Comparison of ENCODE assay signal across 17 cellular contexts in the genomic region with DNA sequence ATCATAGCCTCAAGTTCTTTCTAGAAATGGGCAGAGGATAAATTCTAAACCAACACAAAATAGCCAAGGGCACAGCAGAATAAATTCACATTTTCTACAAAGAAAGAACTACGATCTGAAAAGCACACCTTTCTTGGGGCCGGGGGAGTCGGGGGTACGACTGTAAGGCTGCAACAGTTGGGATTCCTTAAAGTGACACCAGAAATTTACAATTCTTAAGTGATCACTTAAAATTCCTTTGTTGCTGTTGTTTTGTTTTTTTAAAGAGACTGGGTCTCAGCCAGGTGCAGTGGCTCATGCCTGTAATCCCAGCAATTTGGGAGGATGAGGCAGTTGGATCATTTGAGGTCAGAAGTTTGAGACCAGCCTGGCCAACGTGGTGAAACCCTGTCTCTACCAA.
DNase-seq lines count a peak whose midpoint lies in the region; ATAC-seq and TF ChIP-seq lines count a peak whose summit lies in the region.
"Had no signal": no experiment of that assay in that cellular context is flagged by ENCODE, and none has a peak within 500 bp of the region (broad histone marks: within the 10 kb centered on the region; RNA-seq: fewer than 3 reads in every experiment).

No MANE protein-coding gene starts in this region.

- no peak overlapping the region for H3K4me3 ChIP-seq in HUES64 (ENCODE audit: low read length)
- no peak overlapping the region for H3K4me3 ChIP-seq in endodermal cell (ENCODE audit: low read length)
- H3K4me3 ChIP-seq: A549 had no signal

- H3K27me3 Mint-ChIP-seq in endodermal cell (ENCODE audit: insufficient read depth): no peaks in the 10 kb centered on the region
- H3K27me3 Mint-ChIP-seq: CD4-positive, alpha-beta T cell had no signal

- peaks cover 2% of the 10 kb centered on the region for H3K4me1 Mint-ChIP-seq in endodermal cell

- H3K27ac Mint-ChIP-seq in endodermal cell: peak overlapping the region; percentile 8
- H3K27ac Mint-ChIP-seq: CD4-positive, alpha-beta T cell; HFFc6 had no signal

- H3K4me1 ChIP-seq in HUES64 (ENCODE audit: insufficient read depth, low read length) (peaks cover 9% of the 10 kb centered on the region; the same call in 1 of the 2 replicates), endodermal cell (ENCODE audit: control insufficient read depth, insufficient read depth, low read length) (no peaks in the 10 kb centered on the region)
- H3K4me1 ChIP-seq: Caco-2 had no signal

- H3K27ac ChIP-seq in HUES64 (ENCODE audit: low read depth, low read length): peak overlapping the region; percentile 16; the same call in 1 of the 2 replicates
- H3K27ac ChIP-seq in endodermal cell (ENCODE audit: low read depth, low read length): no peak overlapping the region
- H3K27ac ChIP-seq: 22Rv1, A549, C4-2B had no signal

- H3K9ac ChIP-seq in HUES64 (ENCODE audit: low read depth, low read length): no peak overlapping the region; the same call in 1 of the 2 replicates
- no peak overlapping the region for H3K9ac ChIP-seq in endodermal cell (ENCODE audit: extremely low read depth, low read length, poor library complexity, severe bottlenecking)

- no peaks in the 10 kb centered on the region for H3K9me3 Mint-ChIP-seq in endodermal cell
- H3K9me3 Mint-ChIP-seq: CD4-positive, alpha-beta T cell; HFFc6 had no signal

- no peak overlapping the region for H3K4me3 Mint-ChIP-seq in endodermal cell
- H3K4me3 Mint-ChIP-seq: CD4-positive, alpha-beta T cell; HFFc6 had no signal

- CTCF ChIA-PET in HEK293T (lab: Yijun Ruan, JAX): no interaction called here

- H3K27me3 ChIP-seq in HUES64 (ENCODE audit: insufficient read depth, low read length) (no peaks in the 10 kb centered on the region), endodermal cell (ENCODE audit: control insufficient read depth, insufficient read depth, low read length, poor library complexity, severe bottlenecking) (no peaks in the 10 kb centered on the region)

- ATAC-seq in GM19467 (IDR thresholded peaks at IDR 0.05; ENCODE audit: unreplicated experiment): no peak
- ATAC-seq: A549 had no signal

- H3K36me3 Mint-ChIP-seq in endodermal cell (ENCODE audit: low read depth): peaks cover 66% of the 10 kb centered on the region

- 71% methylated on average over 5 of the region's 5 CpGs for WGBS in HUES64
- 90 to 100% methylated on average over 2 to 5 of the region's 5 CpGs for WGBS in endodermal cell (ENCODE audit: insufficient coverage in 1 of 2, insufficient read length in 1 of 2), 2 experiments

- no peak for TF ChIP-seq CTCF in endodermal cell (conservative IDR thresholded peaks at IDR 0.05)

- DNase-seq in ELF-1 (ENCODE audit: low read depth, low spot score): peak; percentile 8
- no peak for DNase-seq in endodermal cell
- peak; percentile 14 for DNase-seq in iPS DF 4.7 (ENCODE audit: extremely low read depth, low spot score)
- no peak for DNase-seq in MV-4-11 (lab: John Stamatoyannopoulos, UW)
- no peak for DNase-seq in occipital lobe (lab: John Stamatoyannopoulos, UW)
- DNase-seq in HEK293T (ENCODE audit: extremely low spot score): no peak
- DNase-seq: AML-193; Caco-2; CD4-positive, alpha-beta T cell; GDM1; HCEC 1CT; HFFc6 had no signal

- H3K9me3 ChIP-seq in HUES64 (ENCODE audit: insufficient read depth, low read depth, low read length): no peaks in the 10 kb centered on the region
- H3K9me3 ChIP-seq in endodermal cell (ENCODE audit: control insufficient read depth, low read length): no peaks in the 10 kb centered on the region
- H3K9me3 ChIP-seq: A549, Caco-2 had no signal

- H3K36me3 ChIP-seq in HUES64 (ENCODE audit: insufficient read depth, low read length): peaks cover 52% of the 10 kb centered on the region
- H3K36me3 ChIP-seq in endodermal cell (ENCODE audit: control insufficient read depth, insufficient read depth, low read length): peaks cover 58% of the 10 kb centered on the region

- POLR2A ChIA-PET in HEK293T (lab: Yijun Ruan, JAX): no interaction called here

TF ChIP-seq in HEK293T, 16 proteins besides CTCF, POLR2A, EP300 and RAD21:
- TF ChIP-seq SP1 (IDR thresholded peaks at IDR 0.05): no peak
- TF ChIP-seq BHLHE40 (IDR thresholded peaks at IDR 0.05; ENCODE audit: borderline replicate concordance): no peak
- TF ChIP-seq, protein P1, sequence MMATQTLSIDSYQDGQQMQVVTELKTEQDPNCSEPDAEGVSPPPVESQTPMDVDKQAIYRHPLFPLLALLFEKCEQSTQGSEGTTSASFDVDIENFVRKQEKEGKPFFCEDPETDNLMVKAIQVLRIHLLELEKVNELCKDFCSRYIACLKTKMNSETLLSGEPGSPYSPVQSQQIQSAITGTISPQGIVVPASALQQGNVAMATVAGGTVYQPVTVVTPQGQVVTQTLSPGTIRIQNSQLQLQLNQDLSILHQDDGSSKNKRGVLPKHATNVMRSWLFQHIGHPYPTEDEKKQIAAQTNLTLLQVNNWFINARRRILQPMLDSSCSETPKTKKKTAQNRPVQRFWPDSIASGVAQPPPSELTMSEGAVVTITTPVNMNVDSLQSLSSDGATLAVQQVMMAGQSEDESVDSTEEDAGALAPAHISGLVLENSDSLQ (IDR thresholded peaks at IDR 0.05): no peak
- TF ChIP-seq LEF1 (IDR thresholded peaks at IDR 0.05; ENCODE audit: borderline replicate concordance): no peak
- TF ChIP-seq ELF4 (IDR thresholded peaks at IDR 0.05): no peak
- no peak for TF ChIP-seq SUZ12 (IDR thresholded peaks at IDR 0.05)
- no peak for TF ChIP-seq ARNT (IDR thresholded peaks at IDR 0.05)
- no peak for TF ChIP-seq FOXM1 (IDR thresholded peaks at IDR 0.05; ENCODE audit: borderline replicate concordance)
- no peak for TF ChIP-seq CTBP1 (IDR thresholded peaks at IDR 0.05; ENCODE audit: borderline replicate concordance)
- no peak for TF ChIP-seq HDGF (IDR thresholded peaks at IDR 0.05; ENCODE audit: borderline replicate concordance)
- no peak for TF ChIP-seq FOXK2 (IDR thresholded peaks at IDR 0.05)
- no peak for TF ChIP-seq FOXA1 (IDR thresholded peaks at IDR 0.05)

Comparison
In these comparisons a context has a peak if more than half of its experiments do, and no peak if none do; other contexts are left out.
1. DNase-seq: peak in ELF-1 (single experiment) and iPS DF 4.7 (single experiment); none in endodermal cell (single experiment), MV-4-11 (single experiment), occipital lobe (single experiment) and HEK293T (single experiment).